ENCODE assay signal across 11 cellular contexts in the genomic region with DNA sequence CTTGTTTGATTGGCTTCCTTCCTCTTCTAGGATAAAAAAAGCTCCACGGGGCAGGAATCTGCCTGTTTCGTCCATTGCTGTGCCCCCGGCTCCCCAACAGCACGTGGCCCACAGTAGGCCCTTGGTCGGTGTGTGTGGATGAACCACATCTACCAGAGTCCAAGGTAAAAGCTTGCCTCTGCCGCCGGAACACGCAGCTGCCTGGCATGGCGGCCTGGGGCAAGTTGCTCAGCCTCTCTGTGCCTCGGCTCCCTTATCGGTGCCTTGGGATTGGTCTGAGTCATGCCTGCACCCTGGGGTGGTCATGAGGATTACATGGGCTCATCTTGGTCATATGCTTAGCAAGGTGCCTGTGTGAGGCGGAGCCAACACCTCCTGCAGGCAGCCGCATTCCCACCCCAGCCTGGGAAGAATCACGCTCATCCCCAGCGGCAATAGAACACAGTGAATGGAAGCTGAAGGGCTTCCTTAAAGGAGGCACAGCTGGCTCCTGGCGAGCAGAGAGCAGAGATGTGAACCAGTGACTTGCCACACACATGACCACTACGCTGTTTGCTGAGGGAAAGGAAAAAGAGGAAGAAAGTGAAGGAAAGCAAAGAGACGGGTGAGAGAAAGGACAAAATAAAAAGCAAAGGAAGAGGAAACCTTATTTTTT. TPM values are rescaled to one million over a fixed set of nuclear protein-coding genes. Genes with fewer than 3 reads are reported as not detected.
DNase-seq lines count a peak whose midpoint lies in the region; ATAC-seq, FAIRE-seq and TF ChIP-seq lines count a peak whose summit lies in the region.
"Had no signal": no experiment of that assay in that cellular context is flagged by ENCODE, and none has a peak within 500 bp of the region (broad histone marks: within the 10 kb centered on the region; RNA-seq: fewer than 3 reads in every experiment).

No MANE protein-coding gene starts in this region.

- H3K27ac ChIP-seq in RWPE1 (no peak overlapping the region), heart right ventricle (peak overlapping the region in 8 of 10 donors; percentile 23 to 84 (median 46)), substantia nigra (ENCODE audit: low read depth, low read length, poor library complexity, severe bottlenecking) (peak overlapping the region; percentile 37)

- no peaks in the 10 kb centered on the region for H3K9me3 ChIP-seq in heart right ventricle

- peak overlapping the region in 2 of 10 donors; percentile 5 to 32 for H3K4me3 ChIP-seq in heart right ventricle

- POLR2A ChIA-PET in RWPE1 (lab: Yijun Ruan, JAX; ENCODE audit: low non-redundant PET), result no interaction called here

- CTCF ChIA-PET in RWPE1 (lab: Yijun Ruan, JAX), result no interaction called here

- WGBS in heart right ventricle, 2 donors, result 62 to 68% methylated on average over 18 of the region's 18 CpGs

- ATAC-seq in heart right ventricle, result peak in 7 of 8 donors; percentile 48 to 63 (median 57)
- ATAC-seq in GM18867 (IDR thresholded peaks at IDR 0.05; ENCODE audit: unreplicated experiment), result no peak
- ATAC-seq: Panc1 had no signal

- no peak for FAIRE-seq in RCC 7860 (lab: Jason Lieb, UNC)
- FAIRE-seq: A204.1, GM18507 had no signal

- peak; percentile 32 for DNase-seq in NCI-H82 (lab: John Stamatoyannopoulos, UW)
- DNase-seq in NCI-H82 treated with DMSO at 0.1 percent for 48 hours (lab: John Stamatoyannopoulos, UW; ENCODE audit: unreplicated experiment), result no peak
- peak; percentile 45 for DNase-seq in RWPE1 (ENCODE audit: low spot score)
- no peak for DNase-seq in heart right ventricle
- peak in 10 of 49 donors; percentile 5 to 54 (median 30) for DNase-seq in substantia nigra (lab: John Stamatoyannopoulos, UW)
- DNase-seq in activated CD4-positive, CD25-positive, alpha-beta regulatory T cell treated with anti-CD3 and anti-CD28 coated beads, Interleukin-2, amount 50 U/mL, for 72 hours, result no peak
- no peak for DNase-seq in RCC 7860 (ENCODE audit: low spot score)

- H3K4me1 ChIP-seq in heart right ventricle, result peaks cover 0 to 19% (median 2%) of the 10 kb centered on the region in 9 donors

- H3K27me3 ChIP-seq in heart right ventricle, result no peaks in the 10 kb centered on the region

- H3K36me3 ChIP-seq in heart right ventricle, result no peaks in the 10 kb centered on the region

- intact Hi-C loops in heart right ventricle (cut with DNase I), result loop anchor here in 1 of 10 donors (5.0 kb wide), 1 partner anchor 38 kb away; no protein-coding TSS in a partner anchor

- TF ChIP-seq CTCF in RWPE1 (conservative IDR thresholded peaks at IDR 0.05; ENCODE audit: low read depth) (no peak), heart right ventricle (IDR thresholded peaks at IDR 0.05) (no peak)

RNA-seq across cellular contexts. Expression of gene SCARB1, which starts 5.5 kb away (rescaled TPM):
- total RNA-seq in heart right ventricle, result 10 to 100 TPM in 6 of 10 donors, 1 to 10 TPM in 4; 7.7 to 19.9 (median 11.9) TPM
- 10 to 100 TPM in 1 of 2 donors, 1 to 10 TPM in 1; 8.7 to 11.6 TPM for polyA plus RNA-seq in heart right ventricle

RNA-seq across cellular contexts. Expression of gene UBC, which starts 45.3 kb away (rescaled TPM):
- total RNA-seq in heart right ventricle, result 1,000 to 10,000 TPM; 1,161 to 1,913 (median 1,447) TPM
- polyA plus RNA-seq in heart right ventricle, result 1,000 to 10,000 TPM; 1,225 to 1,619 TPM

Comparison
In these comparisons a context has a peak if more than half of its experiments do, and no peak if none do; other contexts are left out.
1. DNase-seq: peak in NCI-H82 (single experiment) and RWPE1 (single experiment); none in NCI-H82 treated with DMSO at 0.1 percent for 48 hours (single experiment), heart right ventricle (0 of 2), activated CD4-positive, CD25-positive, alpha-beta regulatory T cell treated with anti-CD3 and anti-CD28 coated beads, Interleukin-2, amount 50 U/mL, for 72 hours (single experiment) and RCC 7860 (single experiment).